2 cellular contexts compared by ENCODE assay signal in the genomic region with DNA sequence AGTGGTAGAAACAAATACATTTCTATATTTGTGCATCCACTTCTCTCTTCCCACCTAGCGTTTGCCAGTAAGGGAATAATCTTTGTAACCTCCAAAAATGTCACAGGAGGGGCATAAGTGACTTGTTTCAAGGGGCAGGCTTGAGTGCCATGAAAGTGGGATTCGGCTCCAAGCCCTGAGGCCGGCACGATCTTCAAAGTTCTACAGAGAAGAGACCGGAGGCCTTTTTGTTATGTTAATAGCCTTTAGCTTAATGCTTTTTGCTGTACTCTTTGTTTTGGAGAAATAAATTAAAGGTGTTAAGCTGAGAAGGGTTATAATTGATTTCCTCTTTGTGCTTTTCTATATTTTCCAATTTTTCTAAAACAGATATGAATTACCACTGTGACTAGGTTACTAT.
TF ChIP-seq lines count a peak whose summit lies in the region.

No MANE protein-coding gene starts in this region.

TF ChIP-seq in GM23338, 12 proteins besides CTCF, POLR2A, EP300 and RAD21 (continued from another document):
- TF ChIP-seq, protein P1, sequence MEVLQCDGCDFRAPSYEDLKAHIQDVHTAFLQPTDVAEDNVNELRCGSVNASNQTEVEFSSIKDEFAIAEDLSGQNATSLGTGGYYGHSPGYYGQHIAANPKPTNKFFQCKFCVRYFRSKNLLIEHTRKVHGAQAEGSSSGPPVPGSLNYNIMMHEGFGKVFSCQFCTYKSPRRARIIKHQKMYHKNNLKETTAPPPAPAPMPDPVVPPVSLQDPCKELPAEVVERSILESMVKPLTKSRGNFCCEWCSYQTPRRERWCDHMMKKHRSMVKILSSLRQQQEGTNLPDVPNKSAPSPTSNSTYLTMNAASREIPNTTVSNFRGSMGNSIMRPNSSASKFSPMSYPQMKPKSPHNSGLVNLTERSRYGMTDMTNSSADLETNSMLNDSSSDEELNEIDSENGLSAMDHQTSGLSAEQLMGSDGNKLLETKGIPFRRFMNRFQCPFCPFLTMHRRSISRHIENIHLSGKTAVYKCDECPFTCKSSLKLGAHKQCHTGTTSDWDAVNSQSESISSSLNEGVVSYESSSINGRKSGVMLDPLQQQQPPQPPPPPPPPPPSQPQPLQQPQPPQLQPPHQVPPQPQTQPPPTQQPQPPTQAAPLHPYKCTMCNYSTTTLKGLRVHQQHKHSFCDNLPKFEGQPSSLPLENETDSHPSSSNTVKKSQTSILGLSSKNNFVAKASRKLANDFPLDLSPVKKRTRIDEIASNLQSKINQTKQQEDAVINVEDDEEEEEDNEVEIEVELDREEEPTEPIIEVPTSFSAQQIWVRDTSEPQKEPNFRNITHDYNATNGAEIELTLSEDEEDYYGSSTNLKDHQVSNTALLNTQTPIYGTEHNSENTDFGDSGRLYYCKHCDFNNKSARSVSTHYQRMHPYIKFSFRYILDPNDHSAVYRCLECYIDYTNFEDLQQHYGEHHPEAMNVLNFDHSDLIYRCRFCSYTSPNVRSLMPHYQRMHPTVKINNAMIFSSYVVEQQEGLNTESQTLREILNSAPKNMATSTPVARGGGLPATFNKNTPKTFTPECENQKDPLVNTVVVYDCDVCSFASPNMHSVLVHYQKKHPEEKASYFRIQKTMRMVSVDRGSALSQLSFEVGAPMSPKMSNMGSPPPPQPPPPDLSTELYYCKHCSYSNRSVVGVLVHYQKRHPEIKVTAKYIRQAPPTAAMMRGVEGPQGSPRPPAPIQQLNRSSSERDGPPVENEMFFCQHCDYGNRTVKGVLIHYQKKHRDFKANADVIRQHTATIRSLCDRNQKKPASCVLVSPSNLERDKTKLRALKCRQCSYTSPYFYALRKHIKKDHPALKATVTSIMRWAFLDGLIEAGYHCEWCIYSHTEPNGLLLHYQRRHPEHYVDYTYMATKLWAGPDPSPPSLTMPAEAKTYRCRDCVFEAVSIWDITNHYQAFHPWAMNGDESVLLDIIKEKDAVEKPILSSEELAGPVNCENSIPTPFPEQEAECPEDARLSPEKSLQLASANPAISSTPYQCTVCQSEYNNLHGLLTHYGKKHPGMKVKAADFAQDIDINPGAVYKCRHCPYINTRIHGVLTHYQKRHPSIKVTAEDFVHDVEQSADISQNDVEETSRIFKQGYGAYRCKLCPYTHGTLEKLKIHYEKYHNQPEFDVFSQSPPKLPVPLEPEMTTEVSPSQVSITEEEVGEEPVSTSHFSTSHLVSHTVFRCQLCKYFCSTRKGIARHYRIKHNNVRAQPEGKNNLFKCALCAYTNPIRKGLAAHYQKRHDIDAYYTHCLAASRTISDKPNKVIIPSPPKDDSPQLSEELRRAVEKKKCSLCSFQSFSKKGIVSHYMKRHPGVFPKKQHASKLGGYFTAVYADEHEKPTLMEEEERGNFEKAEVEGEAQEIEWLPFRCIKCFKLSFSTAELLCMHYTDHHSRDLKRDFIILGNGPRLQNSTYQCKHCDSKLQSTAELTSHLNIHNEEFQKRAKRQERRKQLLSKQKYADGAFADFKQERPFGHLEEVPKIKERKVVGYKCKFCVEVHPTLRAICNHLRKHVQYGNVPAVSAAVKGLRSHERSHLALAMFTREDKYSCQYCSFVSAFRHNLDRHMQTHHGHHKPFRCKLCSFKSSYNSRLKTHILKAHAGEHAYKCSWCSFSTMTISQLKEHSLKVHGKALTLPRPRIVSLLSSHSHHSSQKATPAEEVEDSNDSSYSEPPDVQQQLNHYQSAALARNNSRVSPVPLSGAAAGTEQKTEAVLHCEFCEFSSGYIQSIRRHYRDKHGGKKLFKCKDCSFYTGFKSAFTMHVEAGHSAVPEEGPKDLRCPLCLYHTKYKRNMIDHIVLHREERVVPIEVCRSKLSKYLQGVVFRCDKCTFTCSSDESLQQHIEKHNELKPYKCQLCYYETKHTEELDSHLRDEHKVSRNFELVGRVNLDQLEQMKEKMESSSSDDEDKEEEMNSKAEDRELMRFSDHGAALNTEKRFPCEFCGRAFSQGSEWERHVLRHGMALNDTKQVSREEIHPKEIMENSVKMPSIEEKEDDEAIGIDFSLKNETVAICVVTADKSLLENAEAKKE (CRISPR knock-in tag; IDR thresholded peaks at IDR 0.05): no peak
- TF ChIP-seq EZH2phosphoT487 (IDR thresholded peaks at IDR 0.05; ENCODE audit: unreplicated experiment): no peak
- TF ChIP-seq ZNF114 (CRISPR knock-in tag; IDR thresholded peaks at IDR 0.05): no peak
- TF ChIP-seq, protein P2, sequence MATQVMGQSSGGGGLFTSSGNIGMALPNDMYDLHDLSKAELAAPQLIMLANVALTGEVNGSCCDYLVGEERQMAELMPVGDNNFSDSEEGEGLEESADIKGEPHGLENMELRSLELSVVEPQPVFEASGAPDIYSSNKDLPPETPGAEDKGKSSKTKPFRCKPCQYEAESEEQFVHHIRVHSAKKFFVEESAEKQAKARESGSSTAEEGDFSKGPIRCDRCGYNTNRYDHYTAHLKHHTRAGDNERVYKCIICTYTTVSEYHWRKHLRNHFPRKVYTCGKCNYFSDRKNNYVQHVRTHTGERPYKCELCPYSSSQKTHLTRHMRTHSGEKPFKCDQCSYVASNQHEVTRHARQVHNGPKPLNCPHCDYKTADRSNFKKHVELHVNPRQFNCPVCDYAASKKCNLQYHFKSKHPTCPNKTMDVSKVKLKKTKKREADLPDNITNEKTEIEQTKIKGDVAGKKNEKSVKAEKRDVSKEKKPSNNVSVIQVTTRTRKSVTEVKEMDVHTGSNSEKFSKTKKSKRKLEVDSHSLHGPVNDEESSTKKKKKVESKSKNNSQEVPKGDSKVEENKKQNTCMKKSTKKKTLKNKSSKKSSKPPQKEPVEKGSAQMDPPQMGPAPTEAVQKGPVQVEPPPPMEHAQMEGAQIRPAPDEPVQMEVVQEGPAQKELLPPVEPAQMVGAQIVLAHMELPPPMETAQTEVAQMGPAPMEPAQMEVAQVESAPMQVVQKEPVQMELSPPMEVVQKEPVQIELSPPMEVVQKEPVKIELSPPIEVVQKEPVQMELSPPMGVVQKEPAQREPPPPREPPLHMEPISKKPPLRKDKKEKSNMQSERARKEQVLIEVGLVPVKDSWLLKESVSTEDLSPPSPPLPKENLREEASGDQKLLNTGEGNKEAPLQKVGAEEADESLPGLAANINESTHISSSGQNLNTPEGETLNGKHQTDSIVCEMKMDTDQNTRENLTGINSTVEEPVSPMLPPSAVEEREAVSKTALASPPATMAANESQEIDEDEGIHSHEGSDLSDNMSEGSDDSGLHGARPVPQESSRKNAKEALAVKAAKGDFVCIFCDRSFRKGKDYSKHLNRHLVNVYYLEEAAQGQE (IDR thresholded peaks at IDR 0.05; ENCODE audit: unreplicated experiment): no peak
- peak; percentile 11; the same call in 1 of the 2 replicates for TF ChIP-seq NANOG (IDR thresholded peaks at IDR 0.05; ENCODE audit: borderline replicate concordance)
- no peak for TF ChIP-seq POLR2AphosphoS5 (IDR thresholded peaks at IDR 0.05; ENCODE audit: low read depth)
- TF ChIP-seq, protein P3, sequence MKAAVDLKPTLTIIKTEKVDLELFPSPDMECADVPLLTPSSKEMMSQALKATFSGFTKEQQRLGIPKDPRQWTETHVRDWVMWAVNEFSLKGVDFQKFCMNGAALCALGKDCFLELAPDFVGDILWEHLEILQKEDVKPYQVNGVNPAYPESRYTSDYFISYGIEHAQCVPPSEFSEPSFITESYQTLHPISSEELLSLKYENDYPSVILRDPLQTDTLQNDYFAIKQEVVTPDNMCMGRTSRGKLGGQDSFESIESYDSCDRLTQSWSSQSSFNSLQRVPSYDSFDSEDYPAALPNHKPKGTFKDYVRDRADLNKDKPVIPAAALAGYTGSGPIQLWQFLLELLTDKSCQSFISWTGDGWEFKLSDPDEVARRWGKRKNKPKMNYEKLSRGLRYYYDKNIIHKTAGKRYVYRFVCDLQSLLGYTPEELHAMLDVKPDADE (IDR thresholded peaks at IDR 0.05): no peak
- TF ChIP-seq STAT1 (IDR thresholded peaks at IDR 0.05; ENCODE audit: unreplicated experiment): no peak

TF ChIP-seq in WTC11, 78 proteins besides CTCF, POLR2A, EP300 and RAD21 (continued from another document):
- TF ChIP-seq, protein P4, sequence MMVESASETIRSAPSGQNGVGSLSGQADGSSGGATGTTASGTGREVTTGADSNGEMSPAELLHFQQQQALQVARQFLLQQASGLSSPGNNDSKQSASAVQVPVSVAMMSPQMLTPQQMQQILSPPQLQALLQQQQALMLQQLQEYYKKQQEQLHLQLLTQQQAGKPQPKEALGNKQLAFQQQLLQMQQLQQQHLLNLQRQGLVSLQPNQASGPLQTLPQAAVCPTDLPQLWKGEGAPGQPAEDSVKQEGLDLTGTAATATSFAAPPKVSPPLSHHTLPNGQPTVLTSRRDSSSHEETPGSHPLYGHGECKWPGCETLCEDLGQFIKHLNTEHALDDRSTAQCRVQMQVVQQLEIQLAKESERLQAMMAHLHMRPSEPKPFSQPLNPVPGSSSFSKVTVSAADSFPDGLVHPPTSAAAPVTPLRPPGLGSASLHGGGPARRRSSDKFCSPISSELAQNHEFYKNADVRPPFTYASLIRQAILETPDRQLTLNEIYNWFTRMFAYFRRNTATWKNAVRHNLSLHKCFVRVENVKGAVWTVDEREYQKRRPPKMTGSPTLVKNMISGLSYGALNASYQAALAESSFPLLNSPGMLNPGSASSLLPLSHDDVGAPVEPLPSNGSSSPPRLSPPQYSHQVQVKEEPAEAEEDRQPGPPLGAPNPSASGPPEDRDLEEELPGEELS (CRISPR knock-in tag; IDR thresholded peaks at IDR 0.05): no peak
- TF ChIP-seq, protein P5, sequence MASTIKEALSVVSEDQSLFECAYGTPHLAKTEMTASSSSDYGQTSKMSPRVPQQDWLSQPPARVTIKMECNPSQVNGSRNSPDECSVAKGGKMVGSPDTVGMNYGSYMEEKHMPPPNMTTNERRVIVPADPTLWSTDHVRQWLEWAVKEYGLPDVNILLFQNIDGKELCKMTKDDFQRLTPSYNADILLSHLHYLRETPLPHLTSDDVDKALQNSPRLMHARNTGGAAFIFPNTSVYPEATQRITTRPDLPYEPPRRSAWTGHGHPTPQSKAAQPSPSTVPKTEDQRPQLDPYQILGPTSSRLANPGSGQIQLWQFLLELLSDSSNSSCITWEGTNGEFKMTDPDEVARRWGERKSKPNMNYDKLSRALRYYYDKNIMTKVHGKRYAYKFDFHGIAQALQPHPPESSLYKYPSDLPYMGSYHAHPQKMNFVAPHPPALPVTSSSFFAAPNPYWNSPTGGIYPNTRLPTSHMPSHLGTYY (CRISPR knock-in tag; IDR thresholded peaks at IDR 0.05): no peak
- TF ChIP-seq, protein P6, sequence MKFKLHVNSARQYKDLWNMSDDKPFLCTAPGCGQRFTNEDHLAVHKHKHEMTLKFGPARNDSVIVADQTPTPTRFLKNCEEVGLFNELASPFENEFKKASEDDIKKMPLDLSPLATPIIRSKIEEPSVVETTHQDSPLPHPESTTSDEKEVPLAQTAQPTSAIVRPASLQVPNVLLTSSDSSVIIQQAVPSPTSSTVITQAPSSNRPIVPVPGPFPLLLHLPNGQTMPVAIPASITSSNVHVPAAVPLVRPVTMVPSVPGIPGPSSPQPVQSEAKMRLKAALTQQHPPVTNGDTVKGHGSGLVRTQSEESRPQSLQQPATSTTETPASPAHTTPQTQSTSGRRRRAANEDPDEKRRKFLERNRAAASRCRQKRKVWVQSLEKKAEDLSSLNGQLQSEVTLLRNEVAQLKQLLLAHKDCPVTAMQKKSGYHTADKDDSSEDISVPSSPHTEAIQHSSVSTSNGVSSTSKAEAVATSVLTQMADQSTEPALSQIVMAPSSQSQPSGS (CRISPR knock-in tag; IDR thresholded peaks at IDR 0.05; ENCODE audit: borderline replicate concordance, low read depth): no peak
- TF ChIP-seq ESRRA (CRISPR knock-in tag; IDR thresholded peaks at IDR 0.05; ENCODE audit: borderline replicate concordance) (no peak), ZNF396 (CRISPR knock-in tag; IDR thresholded peaks at IDR 0.05; ENCODE audit: borderline replicate concordance) (no peak), TCF7 (CRISPR knock-in tag; IDR thresholded peaks at IDR 0.05; ENCODE audit: low read depth) (no peak), NR3C1 (CRISPR knock-in tag; conservative IDR thresholded peaks at IDR 0.05; ENCODE audit: low read depth) (no peak), NR2C2 (CRISPR knock-in tag; IDR thresholded peaks at IDR 0.05) (no peak), JUN (CRISPR knock-in tag; IDR thresholded peaks at IDR 0.05) (no peak), ZNF416 (CRISPR knock-in tag; IDR thresholded peaks at IDR 0.05) (no peak)
- TF ChIP-seq, protein P7, sequence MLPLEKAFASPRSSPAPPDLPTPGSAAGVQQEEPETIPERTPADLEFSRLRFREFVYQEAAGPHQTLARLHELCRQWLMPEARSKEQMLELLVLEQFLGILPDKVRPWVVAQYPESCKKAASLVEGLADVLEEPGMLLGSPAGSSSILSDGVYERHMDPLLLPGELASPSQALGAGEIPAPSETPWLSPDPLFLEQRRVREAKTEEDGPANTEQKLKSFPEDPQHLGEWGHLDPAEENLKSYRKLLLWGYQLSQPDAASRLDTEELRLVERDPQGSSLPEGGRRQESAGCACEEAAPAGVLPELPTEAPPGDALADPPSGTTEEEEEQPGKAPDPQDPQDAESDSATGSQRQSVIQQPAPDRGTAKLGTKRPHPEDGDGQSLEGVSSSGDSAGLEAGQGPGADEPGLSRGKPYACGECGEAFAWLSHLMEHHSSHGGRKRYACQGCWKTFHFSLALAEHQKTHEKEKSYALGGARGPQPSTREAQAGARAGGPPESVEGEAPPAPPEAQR (CRISPR knock-in tag; IDR thresholded peaks at IDR 0.05): no peak
- TF ChIP-seq, protein P8, sequence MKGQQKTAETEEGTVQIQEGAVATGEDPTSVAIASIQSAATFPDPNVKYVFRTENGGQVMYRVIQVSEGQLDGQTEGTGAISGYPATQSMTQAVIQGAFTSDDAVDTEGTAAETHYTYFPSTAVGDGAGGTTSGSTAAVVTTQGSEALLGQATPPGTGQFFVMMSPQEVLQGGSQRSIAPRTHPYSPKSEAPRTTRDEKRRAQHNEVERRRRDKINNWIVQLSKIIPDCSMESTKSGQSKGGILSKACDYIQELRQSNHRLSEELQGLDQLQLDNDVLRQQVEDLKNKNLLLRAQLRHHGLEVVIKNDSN (CRISPR knock-in tag; IDR thresholded peaks at IDR 0.05): no peak
- TF ChIP-seq, protein P9, sequence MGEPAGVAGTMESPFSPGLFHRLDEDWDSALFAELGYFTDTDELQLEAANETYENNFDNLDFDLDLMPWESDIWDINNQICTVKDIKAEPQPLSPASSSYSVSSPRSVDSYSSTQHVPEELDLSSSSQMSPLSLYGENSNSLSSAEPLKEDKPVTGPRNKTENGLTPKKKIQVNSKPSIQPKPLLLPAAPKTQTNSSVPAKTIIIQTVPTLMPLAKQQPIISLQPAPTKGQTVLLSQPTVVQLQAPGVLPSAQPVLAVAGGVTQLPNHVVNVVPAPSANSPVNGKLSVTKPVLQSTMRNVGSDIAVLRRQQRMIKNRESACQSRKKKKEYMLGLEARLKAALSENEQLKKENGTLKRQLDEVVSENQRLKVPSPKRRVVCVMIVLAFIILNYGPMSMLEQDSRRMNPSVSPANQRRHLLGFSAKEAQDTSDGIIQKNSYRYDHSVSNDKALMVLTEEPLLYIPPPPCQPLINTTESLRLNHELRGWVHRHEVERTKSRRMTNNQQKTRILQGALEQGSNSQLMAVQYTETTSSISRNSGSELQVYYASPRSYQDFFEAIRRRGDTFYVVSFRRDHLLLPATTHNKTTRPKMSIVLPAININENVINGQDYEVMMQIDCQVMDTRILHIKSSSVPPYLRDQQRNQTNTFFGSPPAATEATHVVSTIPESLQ (CRISPR knock-in tag; IDR thresholded peaks at IDR 0.05): no peak
